1 cellular context compared by ENCODE assay signal in genomic region chr6:36666726-36667591, GRCh38.
A peak's percentile ranks its signal among the peaks of the same experiment; 100 is the strongest.
TF ChIP-seq lines count a peak whose summit lies in the region.

No MANE protein-coding gene starts in this region.

TF ChIP-seq in SK-N-SH, 30 proteins besides CTCF, POLR2A, EP300 and RAD21 (continued from another document):
- TF ChIP-seq ZBTB33 (IDR thresholded peaks at IDR 0.05; ENCODE audit: borderline replicate concordance, low read depth), result no peak
- 0 out of 2 replicates have a peak, but pooled peaks have one; percentile 12 for TF ChIP-seq GATA2 (CRISPR knock-in tag; IDR thresholded peaks at IDR 0.05)
- TF ChIP-seq TCF12 (IDR thresholded peaks at IDR 0.05), result peak; percentile 77
- TF ChIP-seq SIN3A (IDR thresholded peaks at IDR 0.05; ENCODE audit: borderline replicate concordance, low read depth, low read length), result no peak
- no peak for TF ChIP-seq CHD2 (IDR thresholded peaks at IDR 0.05; ENCODE audit: low read length, partially characterized antibody)
- 0 out of 2 replicates have a peak, but pooled peaks have one; percentile 15 for TF ChIP-seq TEAD4 (IDR thresholded peaks at IDR 0.05; ENCODE audit: borderline replicate concordance, insufficient read depth)
- TF ChIP-seq FOSL2 (IDR thresholded peaks at IDR 0.05; ENCODE audit: borderline replicate concordance, low read depth), result peak; percentile 50
- TF ChIP-seq SMC3 (IDR thresholded peaks at IDR 0.05; ENCODE audit: low read depth, low read length), result 0 out of 2 replicates have a peak, but pooled peaks have one; percentile 2
- peak; percentile 14; the same call in 1 of the 2 replicates for TF ChIP-seq PBX3 (IDR thresholded peaks at IDR 0.05)
- TF ChIP-seq GABPA (IDR thresholded peaks at IDR 0.05; ENCODE audit: low read depth), result no peak
- TF ChIP-seq MAX (IDR thresholded peaks at IDR 0.05; ENCODE audit: low read depth), result peak; percentile 91
- peak; percentile 50; the same call in 1 of the 2 replicates for TF ChIP-seq MXI1 (IDR thresholded peaks at IDR 0.05; ENCODE audit: low read depth, low read length)
- TF ChIP-seq MEF2A (IDR thresholded peaks at IDR 0.05; ENCODE audit: borderline replicate concordance, low read depth), result peak; percentile 50; the same call in 1 of the 2 replicates
- TF ChIP-seq REST (IDR thresholded peaks at IDR 0.05; ENCODE audit: low read depth, low read length), result no peak
